1 cellular context compared by ENCODE assay signal in genomic region chr4:123403205-123403604, GRCh38.
TF ChIP-seq lines count a peak whose summit lies in the region.

No MANE protein-coding gene starts in this region.

TF ChIP-seq in IMR-90, 13 proteins besides CTCF, POLR2A, EP300 and RAD21:
- TF ChIP-seq MXI1 (IDR thresholded peaks at IDR 0.05; ENCODE audit: borderline replicate concordance, low read depth, low read length) (no peak), RFX5 (IDR thresholded peaks at IDR 0.05; ENCODE audit: low read depth, low read length) (no peak), CEBPB (IDR thresholded peaks at IDR 0.05; ENCODE audit: low read depth, low read length) (no peak), FOS (IDR thresholded peaks at IDR 0.05; ENCODE audit: low read depth, low read length) (no peak), BHLHE40 (IDR thresholded peaks at IDR 0.05; ENCODE audit: low read depth, low read length) (no peak), MAFK (IDR thresholded peaks at IDR 0.05; ENCODE audit: low read depth, low read length) (no peak), MAZ (IDR thresholded peaks at IDR 0.05; ENCODE audit: borderline replicate concordance, low read depth, low read length) (no peak), CHD1 (IDR thresholded peaks at IDR 0.05; ENCODE audit: low read depth, low read length) (no peak), NFE2L2 (IDR thresholded peaks at IDR 0.05; ENCODE audit: low read depth, low read length) (no peak), RCOR1 (IDR thresholded peaks at IDR 0.05; ENCODE audit: insufficient replicate concordance, low read length) (no peak), SMC3 (IDR thresholded peaks at IDR 0.05; ENCODE audit: low read depth, low read length) (no peak), USF2 (IDR thresholded peaks at IDR 0.05; ENCODE audit: low read depth, low read length) (no peak), ELK1 (IDR thresholded peaks at IDR 0.05; ENCODE audit: borderline replicate concordance, low read depth, low read length) (no peak)
TF ChIP-seq in IMR-90: peak in this region for 0.
